ENCODE assay signal across 17 cellular contexts in the genomic region with DNA sequence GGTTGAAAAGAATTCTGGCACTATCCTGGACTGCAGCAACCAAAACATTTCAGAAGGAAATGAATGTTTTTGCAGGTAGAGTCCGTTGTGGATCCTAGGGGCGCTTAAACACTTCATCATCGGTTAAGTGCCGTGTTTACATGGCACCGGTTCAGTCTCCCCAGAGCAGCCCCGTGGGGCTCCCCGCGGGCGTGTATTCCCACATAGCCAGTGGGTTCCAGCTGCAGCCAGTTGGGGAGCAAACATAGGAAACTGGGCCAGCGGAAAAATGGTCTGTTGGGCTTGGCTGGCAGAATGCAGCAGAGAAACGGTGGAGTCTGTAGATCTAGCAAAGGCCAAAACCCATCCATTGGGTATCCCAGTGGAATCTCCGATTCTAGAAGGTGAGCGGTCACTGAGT.
DNase-seq lines count a peak whose midpoint lies in the region; ATAC-seq and TF ChIP-seq lines count a peak whose summit lies in the region.
"Had no signal": no experiment of that assay in that cellular context is flagged by ENCODE, and none has a peak within 500 bp of the region (broad histone marks: within the 10 kb centered on the region; RNA-seq: fewer than 3 reads in every experiment).

No MANE protein-coding gene starts in this region.

- no peak overlapping the region for H2AFZ ChIP-seq in H9 (ENCODE audit: low read length)
- H2AFZ ChIP-seq: GM23248 had no signal

- no peak overlapping the region for H3K4me3 ChIP-seq in HEK293 (ENCODE audit: low read depth, low read length)
- H3K4me3 ChIP-seq: GM23248 had no signal

- DNase-seq in H9, result no peak
- DNase-seq in dermis microvascular lymphatic vessel endothelial cell (ENCODE audit: low read depth in 2 of 2), result peak; percentile 67 to 85
- DNase-seq in nephron progenitor cell, result no peak
- DNase-seq in CD14-positive monocyte (ENCODE audit: low spot score), result no peak
- no peak for DNase-seq in T-helper 2 cell
- DNase-seq: C1 segment of cervical spinal cord; Caco-2; CD4-positive, CD25-positive, alpha-beta regulatory T cell; CD8-positive, alpha-beta T cell; DMS153; DND-41; GM23248; H7; HFFc6 had no signal

- no peaks in the 10 kb centered on the region; the same call in 1 of the 2 replicates for H3K27me3 Mint-ChIP-seq in H9 (ENCODE audit: low read depth)
- H3K27me3 Mint-ChIP-seq in nephron progenitor cell (ENCODE audit: low read depth, poor library complexity), result peaks cover 3% of the 10 kb centered on the region
- no peaks in the 10 kb centered on the region for H3K27me3 Mint-ChIP-seq in CD14-positive monocyte (ENCODE audit: low read depth in 3 of 3)
- H3K27me3 Mint-ChIP-seq: CD4-positive, CD25-positive, alpha-beta regulatory T cell had no signal

- WGBS in H9 (ENCODE audit: extremely low coverage, insufficient read length, low lambda C conversion rate), result no CpG with 5 or more reads among the region's 13 CpGs

- H3K14ac ChIP-seq in H9 (ENCODE audit: insufficient read depth, low read length), result no peak overlapping the region

- H3K36me3 ChIP-seq in HEK293 (ENCODE audit: control insufficient read depth in 2 of 2, insufficient read depth in 1 of 2, low read length in 2 of 2), result peaks cover 0 to 10% of the 10 kb centered on the region in 2 experiments; a peak in 2 of 3 replicates

- peaks cover 0 to 14% of the 10 kb centered on the region in 2 experiments; a peak in 3 of 4 replicates for H3K4me1 Mint-ChIP-seq in H9
- peaks cover 61% of the 10 kb centered on the region for H3K4me1 Mint-ChIP-seq in nephron progenitor cell
- H3K4me1 Mint-ChIP-seq in CD14-positive monocyte, result peaks cover 2% of the 10 kb centered on the region
- H3K4me1 Mint-ChIP-seq: CD4-positive, CD25-positive, alpha-beta regulatory T cell had no signal

- no peak overlapping the region for H2BK12ac ChIP-seq in H9 (ENCODE audit: insufficient read length, low read depth, low read length)

- H3K27ac ChIP-seq in H9 (ENCODE audit: insufficient read length, low read depth, low read length), result no peak overlapping the region
- no peak overlapping the region for H3K27ac ChIP-seq in HEK293 (ENCODE audit: extremely low read depth, low read depth, low read length)
- H3K27ac ChIP-seq: GM23248 had no signal

- no peak for ATAC-seq in GM21717 (IDR thresholded peaks at IDR 0.05; ENCODE audit: unreplicated experiment)
- ATAC-seq: CD8-positive, alpha-beta T cell; HCT116 had no signal

- no peak overlapping the region for H3K18ac ChIP-seq in H9 (ENCODE audit: insufficient read length, low read depth, low read length)

- no peaks in the 10 kb centered on the region for H3K27me3 ChIP-seq in H9 (ENCODE audit: insufficient read depth, low read length)

- no peak overlapping the region for H3K4me2 ChIP-seq in H9 (ENCODE audit: insufficient read depth, insufficient read length, low read length)

- no peak overlapping the region for H2AK5ac ChIP-seq in H9 (ENCODE audit: insufficient read length, low read length)

- intact Hi-C loops in CD14-positive monocyte (cut with micrococcal nuclease), result no loop called here

- no peak overlapping the region for H3T11ph ChIP-seq in H9 (ENCODE audit: low read length)

- H3K79me1 ChIP-seq in H9 (ENCODE audit: insufficient read depth, low read depth, low read length, poor library complexity, severe bottlenecking), result no peaks in the 10 kb centered on the region

- H2BK20ac ChIP-seq in H9 (ENCODE audit: low read depth, low read length, poor library complexity, severe bottlenecking), result no peak overlapping the region

- H3K36me3 Mint-ChIP-seq in H9 (ENCODE audit: insufficient read depth in 1 of 3, low read depth in 3 of 3) (peaks cover 9 to 63% (median 35%) of the 10 kb centered on the region in 3 experiments; a peak in 6 of 7 replicates), nephron progenitor cell (ENCODE audit: low read depth) (peaks cover 45% of the 10 kb centered on the region), CD14-positive monocyte (peaks cover 66 to 98% of the 10 kb centered on the region in 2 donors)

- H4K5ac ChIP-seq in H9 (ENCODE audit: insufficient read length, low read depth, low read length), result no peak overlapping the region

- no peak overlapping the region for H2BK15ac ChIP-seq in H9 (ENCODE audit: low read depth, low read length)

- H3K4me3 Mint-ChIP-seq in H9 (no peak overlapping the region), nephron progenitor cell (peak overlapping the region; percentile 20), CD14-positive monocyte (no peak overlapping the region)
- H3K4me3 Mint-ChIP-seq: CD4-positive, CD25-positive, alpha-beta regulatory T cell; CD8-positive, alpha-beta T cell; HFFc6 had no signal

- no peaks in the 10 kb centered on the region for H4K20me1 ChIP-seq in H9 (ENCODE audit: control insufficient read depth, insufficient read depth, insufficient read length)

- H3K9me3 Mint-ChIP-seq in H9 (no peaks in the 10 kb centered on the region), nephron progenitor cell (no peaks in the 10 kb centered on the region), CD14-positive monocyte (peaks cover 0 to 2% (median 0%) of the 10 kb centered on the region in 7 donors)
- H3K9me3 Mint-ChIP-seq: CD4-positive, CD25-positive, alpha-beta regulatory T cell; CD8-positive, alpha-beta T cell; HFFc6 had no signal

- POLR2A ChIA-PET in HEK293 (lab: Yijun Ruan, JAX), result no interaction called here

- no peak overlapping the region for H3K23ac ChIP-seq in H9 (ENCODE audit: insufficient read length, low read depth, low read length)

- H3K4ac ChIP-seq in H9 (ENCODE audit: low read depth, low read length), result no peak overlapping the region

- H3K23me2 ChIP-seq in H9 (ENCODE audit: insufficient read length, low read depth, low read length, poor library complexity, severe bottlenecking), result no peaks in the 10 kb centered on the region

- H2BK5ac ChIP-seq in H9 (ENCODE audit: insufficient read length, low read length), result no peak overlapping the region

- H3K27ac Mint-ChIP-seq in H9 (peak overlapping the region in 2 of 3 experiments; percentile 34 to 49; a peak in 2 of 7 replicates), nephron progenitor cell (peak overlapping the region; percentile 93), CD14-positive monocyte (peak overlapping the region in 2 of 7 donors; percentile 15 to 31)
- H3K27ac Mint-ChIP-seq: CD4-positive, CD25-positive, alpha-beta regulatory T cell; HFFc6 had no signal

- H3K56ac ChIP-seq in H9 (ENCODE audit: insufficient read length, low read depth, low read length), result no peak overlapping the region

- no peaks in the 10 kb centered on the region for H3K79me2 ChIP-seq in H9 (ENCODE audit: insufficient read depth, low read length)

- CTCF ChIA-PET in HEK293 (lab: Yijun Ruan, JAX), result no interaction called here

- no peak overlapping the region for H4K8ac ChIP-seq in H9 (replicated peaks; ENCODE audit: insufficient read length, low read depth, low read length)

- no peak overlapping the region for H4K91ac ChIP-seq in H9 (ENCODE audit: insufficient read length, low read depth, low read length)

- no peaks in the 10 kb centered on the region for H3K9me3 ChIP-seq in H9 (ENCODE audit: control insufficient read depth, low read depth, low read length)
- H3K9me3 ChIP-seq in HEK293 (ENCODE audit: control insufficient read depth, insufficient read depth, low read depth, low read length), result no peaks in the 10 kb centered on the region
- H3K9me3 ChIP-seq: Caco-2 had no signal

- H3K4me1 ChIP-seq in H9 (ENCODE audit: insufficient read depth, low read length) (no peaks in the 10 kb centered on the region), HEK293 (ENCODE audit: control insufficient read depth, insufficient read depth, low read length) (no peaks in the 10 kb centered on the region)
- H3K4me1 ChIP-seq: Caco-2 had no signal

- TF ChIP-seq CTCF in H9 (conservative IDR thresholded peaks at IDR 0.05) (no peak), HEK293 (tag by site-specific recombination; IDR thresholded peaks at IDR 0.05) (no peak), nephron progenitor cell (IDR thresholded peaks at IDR 0.05) (no peak), CD14-positive monocyte (IDR thresholded peaks at IDR 0.05) (no peak)

- no peak overlapping the region for H3K9ac ChIP-seq in H9 (ENCODE audit: extremely low read depth, insufficient read length, low read length)
- H3K9ac ChIP-seq: GM23248 had no signal

- H2BK120ac ChIP-seq in H9 (ENCODE audit: low read depth, low read length, poor library complexity, severe bottlenecking), result no peak overlapping the region

TF ChIP-seq in HEK293, 187 proteins besides CTCF, POLR2A, EP300 and RAD21:
- TF ChIP-seq, protein P1, sequence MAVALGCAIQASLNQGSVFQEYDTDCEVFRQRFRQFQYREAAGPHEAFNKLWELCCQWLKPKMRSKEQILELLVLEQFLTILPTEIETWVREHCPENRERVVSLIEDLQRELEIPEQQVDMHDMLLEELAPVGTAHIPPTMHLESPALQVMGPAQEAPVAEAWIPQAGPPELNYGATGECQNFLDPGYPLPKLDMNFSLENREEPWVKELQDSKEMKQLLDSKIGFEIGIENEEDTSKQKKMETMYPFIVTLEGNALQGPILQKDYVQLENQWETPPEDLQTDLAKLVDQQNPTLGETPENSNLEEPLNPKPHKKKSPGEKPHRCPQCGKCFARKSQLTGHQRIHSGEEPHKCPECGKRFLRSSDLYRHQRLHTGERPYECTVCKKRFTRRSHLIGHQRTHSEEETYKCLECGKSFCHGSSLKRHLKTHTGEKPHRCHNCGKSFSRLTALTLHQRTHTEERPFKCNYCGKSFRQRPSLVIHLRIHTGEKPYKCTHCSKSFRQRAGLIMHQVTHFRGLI (tag by site-specific recombination; IDR thresholded peaks at IDR 0.05), result peak; percentile 56; the same call in 1 of the 2 replicates
- no peak for TF ChIP-seq ZNF211 (tag by site-specific recombination; IDR thresholded peaks at IDR 0.05; ENCODE audit: low read depth)

Comparison
In these comparisons a context has a peak if more than half of its experiments do, and no peak if none do; other contexts are left out.
1. DNase-seq: peak in dermis microvascular lymphatic vessel endothelial cell (2 of 2); none in H9 (single experiment), nephron progenitor cell (single experiment), CD14-positive monocyte (single experiment) and T-helper 2 cell (0 of 5).